ENCODE assay signal across 1 cellular context in the genomic region with DNA sequence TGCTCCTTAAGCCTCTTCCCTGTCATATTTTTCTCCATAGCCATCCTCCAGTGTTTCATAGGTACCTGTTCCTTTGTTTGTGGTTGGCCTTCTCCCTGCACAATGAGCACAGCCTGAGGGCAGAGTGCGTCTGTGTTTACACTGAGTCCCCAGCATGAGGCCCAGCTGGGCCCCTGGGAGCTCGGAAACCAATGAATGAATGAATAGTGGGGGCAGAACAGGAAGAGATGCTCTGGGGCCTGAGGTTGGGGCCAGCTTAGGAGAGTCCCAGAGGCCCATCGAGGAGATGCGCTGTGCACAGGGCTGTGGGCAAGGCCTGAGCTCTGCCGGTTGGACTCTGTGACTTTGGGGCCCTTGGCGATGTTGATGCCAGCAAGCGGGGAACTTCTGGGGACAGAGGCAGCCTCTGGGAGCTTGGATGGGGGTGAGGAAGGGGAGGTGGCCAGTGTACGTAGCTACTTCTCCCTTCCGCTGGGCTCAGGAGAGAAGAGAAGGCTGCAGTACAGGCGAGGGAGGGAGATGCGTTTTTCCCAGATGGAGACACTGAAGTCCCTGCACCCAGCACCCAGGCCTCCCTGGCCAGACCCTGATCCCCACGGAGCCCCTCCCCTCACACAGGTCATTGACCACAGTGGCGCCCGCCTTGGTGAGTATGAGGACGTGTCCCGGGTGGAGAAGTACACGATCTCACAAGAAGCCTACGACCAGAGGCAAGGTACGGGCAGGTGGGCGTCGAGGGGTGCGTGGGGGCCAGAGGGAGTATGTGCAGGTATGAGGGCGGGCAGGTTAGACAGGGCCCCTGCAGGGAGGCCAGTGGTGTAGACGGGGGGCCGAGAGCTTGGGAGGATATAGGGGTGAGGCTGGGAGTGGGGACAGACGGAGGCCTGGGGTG.
A peak's percentile ranks its signal among the peaks of the same experiment; 100 is the strongest.
TF ChIP-seq lines count a peak whose summit lies in the region.

No MANE protein-coding gene starts in this region.

TF ChIP-seq in HEK293, 187 proteins besides CTCF, POLR2A, EP300 and RAD21 (continued from another document):
- TF ChIP-seq ZBTB20 (tag by site-specific recombination; IDR thresholded peaks at IDR 0.05) = peak; percentile 57
- TF ChIP-seq SP7 (tag by site-specific recombination; IDR thresholded peaks at IDR 0.05) = peak; percentile 61; the same call in 1 of the 2 replicates
- no peak for TF ChIP-seq PRDM10 (tag by site-specific recombination; IDR thresholded peaks at IDR 0.05)
- no peak for TF ChIP-seq ZNF626 (tag by site-specific recombination; IDR thresholded peaks at IDR 0.05)
- TF ChIP-seq ZNF785 (tag by site-specific recombination; IDR thresholded peaks at IDR 0.05) = no peak
- TF ChIP-seq, protein P1, sequence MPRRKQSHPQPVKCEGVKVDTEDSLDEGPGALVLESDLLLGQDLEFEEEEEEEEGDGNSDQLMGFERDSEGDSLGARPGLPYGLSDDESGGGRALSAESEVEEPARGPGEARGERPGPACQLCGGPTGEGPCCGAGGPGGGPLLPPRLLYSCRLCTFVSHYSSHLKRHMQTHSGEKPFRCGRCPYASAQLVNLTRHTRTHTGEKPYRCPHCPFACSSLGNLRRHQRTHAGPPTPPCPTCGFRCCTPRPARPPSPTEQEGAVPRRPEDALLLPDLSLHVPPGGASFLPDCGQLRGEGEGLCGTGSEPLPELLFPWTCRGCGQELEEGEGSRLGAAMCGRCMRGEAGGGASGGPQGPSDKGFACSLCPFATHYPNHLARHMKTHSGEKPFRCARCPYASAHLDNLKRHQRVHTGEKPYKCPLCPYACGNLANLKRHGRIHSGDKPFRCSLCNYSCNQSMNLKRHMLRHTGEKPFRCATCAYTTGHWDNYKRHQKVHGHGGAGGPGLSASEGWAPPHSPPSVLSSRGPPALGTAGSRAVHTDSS (tag by site-specific recombination; IDR thresholded peaks at IDR 0.05) = no peak
- TF ChIP-seq GLIS1 (tag by site-specific recombination; IDR thresholded peaks at IDR 0.05) = peak; percentile 51
- TF ChIP-seq ZNF530 (tag by site-specific recombination; IDR thresholded peaks at IDR 0.05; ENCODE audit: low read depth) = no peak
- 0 out of 2 replicates have a peak, but pooled peaks have one; percentile 42 for TF ChIP-seq ZNF488 (tag by site-specific recombination; IDR thresholded peaks at IDR 0.05)
- TF ChIP-seq ZBTB17 (tag by site-specific recombination; IDR thresholded peaks at IDR 0.05) = peak; percentile 75
- TF ChIP-seq ZXDB (tag by site-specific recombination; IDR thresholded peaks at IDR 0.05) = peak; percentile 62
- peak; percentile 77; the same call in 1 of the 2 replicates for TF ChIP-seq IKZF3 (tag by site-specific recombination; IDR thresholded peaks at IDR 0.05)
- TF ChIP-seq, protein P2, sequence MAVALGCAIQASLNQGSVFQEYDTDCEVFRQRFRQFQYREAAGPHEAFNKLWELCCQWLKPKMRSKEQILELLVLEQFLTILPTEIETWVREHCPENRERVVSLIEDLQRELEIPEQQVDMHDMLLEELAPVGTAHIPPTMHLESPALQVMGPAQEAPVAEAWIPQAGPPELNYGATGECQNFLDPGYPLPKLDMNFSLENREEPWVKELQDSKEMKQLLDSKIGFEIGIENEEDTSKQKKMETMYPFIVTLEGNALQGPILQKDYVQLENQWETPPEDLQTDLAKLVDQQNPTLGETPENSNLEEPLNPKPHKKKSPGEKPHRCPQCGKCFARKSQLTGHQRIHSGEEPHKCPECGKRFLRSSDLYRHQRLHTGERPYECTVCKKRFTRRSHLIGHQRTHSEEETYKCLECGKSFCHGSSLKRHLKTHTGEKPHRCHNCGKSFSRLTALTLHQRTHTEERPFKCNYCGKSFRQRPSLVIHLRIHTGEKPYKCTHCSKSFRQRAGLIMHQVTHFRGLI (tag by site-specific recombination; IDR thresholded peaks at IDR 0.05) = peak; percentile 98
- TF ChIP-seq OSR2 (tag by site-specific recombination; IDR thresholded peaks at IDR 0.05) = 0 out of 2 replicates have a peak, but pooled peaks have one; percentile 33
- 0 out of 2 replicates have a peak, but pooled peaks have one; percentile 47 for TF ChIP-seq ZNF341 (tag by site-specific recombination; IDR thresholded peaks at IDR 0.05; ENCODE audit: low read depth)
- TF ChIP-seq KLF8 (tag by site-specific recombination; IDR thresholded peaks at IDR 0.05) = no peak
TF ChIP-seq in HEK293: peak in this region for 29.
